In genomic region chr2:96537066-96537733, GRCh38 we compare ENCODE assay signal across 2 cellular contexts.
TF ChIP-seq lines count a peak whose summit lies in the region.

No MANE protein-coding gene starts in this region.

TF ChIP-seq in Ishikawa, 13 proteins besides CTCF, POLR2A, EP300 and RAD21 (continued from another document):
- TF ChIP-seq USF1 (IDR thresholded peaks at IDR 0.05), result no peak

TF ChIP-seq in GM12878, 131 proteins besides CTCF, POLR2A, EP300 and RAD21 (continued from another document and continues in another):
- TF ChIP-seq TAF1 (IDR thresholded peaks at IDR 0.05; ENCODE audit: borderline replicate concordance, low read depth, low read length) (peak; percentile 58; the same call in 1 of the 2 replicates), IRF3 (IDR thresholded peaks at IDR 0.05) (no peak), RUNX3 (IDR thresholded peaks at IDR 0.05; ENCODE audit: low read length) (peak; percentile 95), CBFB (IDR thresholded peaks at IDR 0.05; ENCODE audit: low read depth) (peak; percentile 87), HDGF (IDR thresholded peaks at IDR 0.05) (no peak), SKIL (IDR thresholded peaks at IDR 0.05; ENCODE audit: low read depth, poor library complexity, severe bottlenecking) (peak; percentile 84), ATF3 (IDR thresholded peaks at IDR 0.05; ENCODE audit: borderline replicate concordance, extremely low read depth, low read depth, low read length) (no peak), FOXM1 (IDR thresholded peaks at IDR 0.05; ENCODE audit: low read depth, low read length) (peak; percentile 77; the same call in 1 of the 2 replicates), POLR2AphosphoS5 (IDR thresholded peaks at IDR 0.05; ENCODE audit: low read length) (peak; percentile 80), MXI1 (IDR thresholded peaks at IDR 0.05; ENCODE audit: low read depth, low read length) (no peak), TBL1XR1 (IDR thresholded peaks at IDR 0.05; ENCODE audit: low read depth, low read length) (peak; percentile 85; the same call in 1 of the 2 replicates), PAX5 (IDR thresholded peaks at IDR 0.05; ENCODE audit: borderline replicate concordance, low read depth, low read length) (peak; percentile 44; the same call in 1 of the 2 replicates), BCL3 (IDR thresholded peaks at IDR 0.05; ENCODE audit: borderline replicate concordance, insufficient read depth, low read depth, low read length, poor library complexity, severe bottlenecking) (peak; percentile 58), HDAC2 (IDR thresholded peaks at IDR 0.05) (no peak), IRF5 (IDR thresholded peaks at IDR 0.05; ENCODE audit: borderline replicate concordance) (0 out of 2 replicates have a peak, but pooled peaks have one; percentile 37), ZBTB33 (IDR thresholded peaks at IDR 0.05) (no peak), ZNF207 (IDR thresholded peaks at IDR 0.05; ENCODE audit: borderline replicate concordance) (no peak), TCF3 (IDR thresholded peaks at IDR 0.05; ENCODE audit: borderline replicate concordance, insufficient read depth, low read depth, low read length) (peak; percentile 97), PKNOX1 (IDR thresholded peaks at IDR 0.05) (peak; percentile 86), RAD51 (IDR thresholded peaks at IDR 0.05) (0 out of 2 replicates have a peak, but pooled peaks have one; percentile 12), PAX8 (IDR thresholded peaks at IDR 0.05) (no peak), NFIC (IDR thresholded peaks at IDR 0.05; ENCODE audit: low read depth, low read length) (peak; percentile 54; the same call in 1 of the 2 replicates), CREM (IDR thresholded peaks at IDR 0.05; ENCODE audit: low read depth) (peak; percentile 53), GATAD2B (conservative IDR thresholded peaks at IDR 0.05; ENCODE audit: low read depth) (peak; percentile 70), USF1 (IDR thresholded peaks at IDR 0.05; ENCODE audit: borderline replicate concordance, extremely low read length, insufficient read depth, low read depth, low read length) (no peak), MTA3 (IDR thresholded peaks at IDR 0.05; ENCODE audit: borderline replicate concordance, low read length) (peak; percentile 67; the same call in 1 of the 2 replicates), NBN (IDR thresholded peaks at IDR 0.05) (peak; percentile 53), BHLHE40 (IDR thresholded peaks at IDR 0.05; ENCODE audit: borderline replicate concordance in 1 of 2, low read depth in 2 of 2, low read length in 1 of 2) (peak; percentile 78 to 87), PML (IDR thresholded peaks at IDR 0.05; ENCODE audit: low read length) (0 out of 2 replicates have a peak, but pooled peaks have one; percentile 55), IKZF2 (IDR thresholded peaks at IDR 0.05) (peak; percentile 86 to 89), ELK1 (IDR thresholded peaks at IDR 0.05; ENCODE audit: low read depth, low read length) (0 out of 2 replicates have a peak, but pooled peaks have one; percentile 20), HDAC6 (IDR thresholded peaks at IDR 0.05; ENCODE audit: unreplicated experiment) (peak; percentile 21), STAT1 (conservative IDR thresholded peaks at IDR 0.05) (no peak), EGR1 (IDR thresholded peaks at IDR 0.05; ENCODE audit: borderline replicate concordance in 1 of 2, low read depth in 2 of 2, low read length in 2 of 2) (peak in 1 of 2 experiments; percentile 62; a peak in 1 of 3 replicates), MEF2B (IDR thresholded peaks at IDR 0.05; ENCODE audit: partially characterized antibody, poor library complexity, severe bottlenecking) (no peak), ETV6 (conservative IDR thresholded peaks at IDR 0.05 in 1 of 2, IDR thresholded peaks at IDR 0.05 in 1 of 2; ENCODE audit: borderline replicate concordance in 1 of 2, low read depth in 1 of 2) (peak in 1 of 2 experiments; percentile 90; a peak in 2 of 4 replicates), CREB1 (IDR thresholded peaks at IDR 0.05; ENCODE audit: low read depth) (peak; percentile 68; the same call in 1 of the 2 replicates), LARP7 (IDR thresholded peaks at IDR 0.05) (no peak), NKRF (conservative IDR thresholded peaks at IDR 0.05) (peak; percentile 59), DPF2 (IDR thresholded peaks at IDR 0.05) (peak; percentile 78), WRNIP1 (IDR thresholded peaks at IDR 0.05; ENCODE audit: borderline replicate concordance, low read depth, low read length) (0 out of 2 replicates have a peak, but pooled peaks have one; percentile 32), SIN3A (IDR thresholded peaks at IDR 0.05; ENCODE audit: low read depth, low read length) (peak; percentile 48; the same call in 1 of the 2 replicates), GABPA (IDR thresholded peaks at IDR 0.05; ENCODE audit: low read depth) (0 out of 2 replicates have a peak, but pooled peaks have one; percentile 40), PBX3 (IDR thresholded peaks at IDR 0.05; ENCODE audit: insufficient replicate concordance, low read depth, low read length) (peak; percentile 60), BMI1 (IDR thresholded peaks at IDR 0.05; ENCODE audit: borderline replicate concordance) (no peak), MLLT1 (IDR thresholded peaks at IDR 0.05) (peak; percentile 87), SREBF2 (IDR thresholded peaks at IDR 0.05; ENCODE audit: low read length) (no peak)
